ENCODE assay signal across 8 cellular contexts in the genomic region with DNA sequence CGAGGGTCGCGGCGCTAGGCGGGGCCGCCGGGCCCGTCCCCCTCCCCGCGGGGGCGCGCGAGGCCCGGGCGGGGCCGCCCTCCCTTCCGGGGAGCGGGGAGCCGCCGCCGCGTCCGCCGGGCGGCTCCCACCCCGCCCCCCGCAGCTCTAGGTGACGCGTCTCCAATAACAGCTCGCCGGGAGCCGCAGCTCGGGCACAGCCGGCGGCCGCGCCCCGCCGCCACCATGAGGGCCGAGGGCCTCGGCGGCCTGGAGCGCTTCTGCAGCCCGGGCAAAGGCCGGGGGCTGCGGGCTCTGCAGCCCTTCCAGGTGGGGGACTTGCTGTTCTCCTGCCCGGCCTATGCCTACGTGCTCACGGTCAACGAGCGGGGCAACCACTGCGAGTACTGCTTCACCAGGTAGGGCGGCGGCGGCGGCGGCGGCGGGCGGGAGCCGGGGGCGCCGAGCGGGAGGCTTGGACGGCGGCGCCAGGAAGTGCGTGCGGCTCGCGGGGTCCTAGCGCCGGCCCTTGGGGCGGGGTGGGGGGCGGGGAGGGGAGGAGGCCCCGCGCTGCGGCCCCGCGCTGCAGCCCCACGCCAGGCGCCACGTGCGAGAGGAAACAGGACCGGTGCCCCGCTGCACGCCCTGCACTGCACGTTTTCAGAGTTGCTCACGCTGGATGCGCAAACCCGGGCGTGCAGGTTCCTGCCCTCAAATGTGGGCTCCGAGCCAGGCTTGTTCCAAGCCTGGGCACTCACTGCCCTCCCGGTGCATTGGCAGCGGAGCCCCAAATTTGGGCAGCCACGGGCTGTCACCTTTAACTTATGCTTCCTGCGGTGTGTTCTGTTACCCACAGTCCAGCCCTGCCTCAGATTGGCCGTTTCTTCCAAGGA. TPM values are rescaled to one million over a fixed set of nuclear protein-coding genes. Genes with fewer than 3 reads are reported as not detected.
DNase-seq lines count a peak whose midpoint lies in the region; ATAC-seq and TF ChIP-seq lines count a peak whose summit lies in the region.

A gene with protein sequence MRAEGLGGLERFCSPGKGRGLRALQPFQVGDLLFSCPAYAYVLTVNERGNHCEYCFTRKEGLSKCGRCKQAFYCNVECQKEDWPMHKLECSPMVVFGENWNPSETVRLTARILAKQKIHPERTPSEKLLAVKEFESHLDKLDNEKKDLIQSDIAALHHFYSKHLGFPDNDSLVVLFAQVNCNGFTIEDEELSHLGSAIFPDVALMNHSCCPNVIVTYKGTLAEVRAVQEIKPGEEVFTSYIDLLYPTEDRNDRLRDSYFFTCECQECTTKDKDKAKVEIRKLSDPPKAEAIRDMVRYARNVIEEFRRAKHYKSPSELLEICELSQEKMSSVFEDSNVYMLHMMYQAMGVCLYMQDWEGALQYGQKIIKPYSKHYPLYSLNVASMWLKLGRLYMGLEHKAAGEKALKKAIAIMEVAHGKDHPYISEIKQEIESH (plus strand): TSS at position 130 of the 872 bp plus-strand sequence. CDS start 96 bp downstream, at position 226.

- peak within 1 kb of the TSS; percentile 94 for H3K9ac ChIP-seq in DND-41 (ENCODE audit: low read depth, low read length)

- peak within 1 kb of the TSS; percentile 85 for H3K27ac ChIP-seq in DND-41 (ENCODE audit: low read length)
- H3K27ac ChIP-seq in gastroesophageal sphincter = peak within 1 kb of the TSS; percentile 78 to 97 (median 94)
- H3K27ac ChIP-seq in neutrophil = peak within 1 kb of the TSS; percentile 56
- H3K27ac ChIP-seq in substantia nigra (ENCODE audit: low read depth, low read length, poor library complexity, severe bottlenecking) = peak within 1 kb of the TSS; percentile 61

- no peaks in the 10 kb centered on the region for H3K36me3 Mint-ChIP-seq in IgD-negative memory B cell

- H3K27ac Mint-ChIP-seq in IgD-negative memory B cell = peak within 1 kb of the TSS; percentile 47 to 93 (median 75)

- peak; percentile 76 for DNase-seq in DND-41
- peak; percentile 70 to 81 for DNase-seq in SHP77 (lab: John Stamatoyannopoulos, UW)
- DNase-seq in activated gamma-delta T cell treated with anti-CD3 and anti-CD28 coated beads, Interleukin-2, amount 50 U/mL, for 16 hours (ENCODE audit: low read depth) = peak; percentile 35
- peak in 40 of 49 donors; percentile 9 to 80 (median 44) for DNase-seq in substantia nigra (lab: John Stamatoyannopoulos, UW)

- peaks cover 0 to 2% (median 0%) of the 10 kb centered on the region in 3 donors for H3K9me3 Mint-ChIP-seq in IgD-negative memory B cell

- TF ChIP-seq EP300 in gastroesophageal sphincter (IDR thresholded peaks at IDR 0.05) = no peak

- peak within 1 kb of the TSS; percentile 91 for H2AFZ ChIP-seq in DND-41 (ENCODE audit: low read depth, low read length)

- H3K79me2 ChIP-seq in DND-41 (ENCODE audit: insufficient read depth, low read length) = peaks cover 45% of the 10 kb centered on the region

- H3K4me3 ChIP-seq in DND-41 (ENCODE audit: low read depth in 1 of 2, low read length in 2 of 2) (peak within 1 kb of the TSS; percentile 31 to 69; a peak in 3 of 4 replicates), gastroesophageal sphincter (peak within 1 kb of the TSS; percentile 88 to 95), neutrophil (ENCODE audit: low read depth in 1 of 2, low read length in 1 of 2) (peak within 1 kb of the TSS; percentile 69 to 71)

- H3K4me2 ChIP-seq in DND-41 (ENCODE audit: insufficient read depth, low read length) = peak within 1 kb of the TSS; percentile 79

- H3K9me3 ChIP-seq in DND-41 (ENCODE audit: insufficient read depth, low read length, severe bottlenecking) (no peaks in the 10 kb centered on the region), gastroesophageal sphincter (no peaks in the 10 kb centered on the region), neutrophil (no peaks in the 10 kb centered on the region)

- H3K27me3 ChIP-seq in DND-41 (ENCODE audit: insufficient read depth, low read length, poor library complexity) = no peaks in the 10 kb centered on the region
- H3K27me3 ChIP-seq in gastroesophageal sphincter = no peaks in the 10 kb centered on the region
- peaks cover 4% of the 10 kb centered on the region for H3K27me3 ChIP-seq in neutrophil

- H3K4me1 ChIP-seq in DND-41 (ENCODE audit: insufficient read depth, low read length) = peaks cover 43% of the 10 kb centered on the region
- H3K4me1 ChIP-seq in gastroesophageal sphincter = peaks cover 0 to 26% (median 11%) of the 10 kb centered on the region in 3 donors
- H3K4me1 ChIP-seq in neutrophil (ENCODE audit: control insufficient read depth in 1 of 2, insufficient read depth in 1 of 2, low read depth in 1 of 2, low read length in 1 of 2) = peaks cover 13 to 25% of the 10 kb centered on the region in 2 experiments

- no peaks in the 10 kb centered on the region for H3K27me3 Mint-ChIP-seq in IgD-negative memory B cell

- ATAC-seq in DND-41 (ENCODE audit: insufficient read depth, low read depth) (peak; percentile 79), GM21528 (IDR thresholded peaks at IDR 0.05; ENCODE audit: low FRiP score, unreplicated experiment) (peak; percentile 76), gastroesophageal sphincter (peak; percentile 89)

- peak within 1 kb of the TSS; percentile 85 to 97 (median 94) for H3K4me3 Mint-ChIP-seq in IgD-negative memory B cell

- peaks cover 15 to 32% (median 21%) of the 10 kb centered on the region in 3 donors for H3K4me1 Mint-ChIP-seq in IgD-negative memory B cell

- H3K36me3 ChIP-seq in DND-41 (ENCODE audit: insufficient read depth, low read length) (no peaks in the 10 kb centered on the region), gastroesophageal sphincter (no peaks in the 10 kb centered on the region), neutrophil (no peaks in the 10 kb centered on the region)

- TF ChIP-seq POLR2A in gastroesophageal sphincter (IDR thresholded peaks at IDR 0.05) = peak; percentile 57 to 58

- H4K20me1 ChIP-seq in DND-41 (ENCODE audit: insufficient read depth, low read length) = no peaks in the 10 kb centered on the region

- 0% methylated on average over 5 of the region's 98 CpGs; no CpG with 5 or more reads in 1 of the 2 donors for WGBS in gastroesophageal sphincter (ENCODE audit: low coverage in 1 of 2), 2 donors

- no peak for TF ChIP-seq CTCF in DND-41 (IDR thresholded peaks at IDR 0.05; ENCODE audit: borderline replicate concordance, extremely low read depth, low read length, poor library complexity, severe bottlenecking)
- peak in 1 of 4 experiments; percentile 4 for TF ChIP-seq CTCF in gastroesophageal sphincter (IDR thresholded peaks at IDR 0.05)
- TF ChIP-seq CTCF in neutrophil (IDR thresholded peaks at IDR 0.05) = no peak

RNA-seq across cellular contexts. Expression of the gene that starts here (rescaled TPM):
- 32.4 TPM for polyA plus RNA-seq in IgD-negative memory B cell
- total RNA-seq in gastroesophageal sphincter = 10 to 100 TPM; 12.0 to 30.3 (median 20.5) TPM

Comparison
In these comparisons a context has a peak if more than half of its experiments do, and no peak if none do; other contexts are left out.
1. Peak in every context shown above with its lines: DNase-seq, ATAC-seq, H3K4me3 ChIP-seq and H3K27ac ChIP-seq.